In the genomic region with DNA sequence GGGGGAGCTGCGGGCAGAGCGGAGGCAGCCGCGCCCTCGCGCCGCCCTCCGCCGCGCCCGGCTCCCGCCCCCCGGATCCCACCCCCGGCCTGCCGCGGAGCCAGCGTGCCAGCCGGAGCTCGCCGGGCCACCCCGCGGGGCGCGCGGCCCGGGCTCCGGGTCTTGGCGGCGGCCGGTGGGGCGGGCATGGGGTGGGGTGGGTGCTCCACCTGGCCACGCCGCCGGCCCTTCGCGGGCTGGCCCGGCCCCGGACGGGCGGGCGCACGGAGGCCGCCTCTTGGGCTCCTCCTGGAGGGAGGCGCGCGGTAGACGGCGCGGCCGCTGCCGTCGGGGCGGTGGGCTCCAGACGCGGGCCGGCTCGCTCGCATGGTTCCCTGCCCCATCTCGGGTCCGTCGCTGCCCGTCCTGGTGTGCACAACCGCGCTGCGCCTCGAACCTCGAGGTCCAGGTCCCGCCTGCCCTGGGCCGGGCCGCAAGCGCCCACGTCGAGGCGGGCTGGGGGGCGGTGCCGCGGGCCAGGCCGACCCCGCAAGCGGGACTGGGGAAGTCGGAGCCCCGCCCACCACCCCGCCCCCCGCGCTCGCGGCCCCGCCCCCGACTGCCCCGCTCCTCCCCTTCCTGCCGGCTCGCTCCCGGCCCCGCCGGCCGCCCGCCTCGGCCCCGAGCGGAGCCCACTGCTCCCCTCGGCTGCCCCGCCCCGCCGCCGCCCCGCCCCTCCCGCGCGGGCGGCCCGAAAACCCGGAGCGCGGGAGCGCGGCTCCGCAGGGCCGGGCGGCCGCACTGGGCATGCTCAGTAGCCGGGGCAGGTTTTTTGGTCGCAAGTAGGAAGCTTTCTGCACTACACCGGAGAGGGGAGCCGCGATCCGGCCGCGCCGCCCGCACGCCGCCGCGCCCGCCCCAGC, we compare ENCODE assay signal across 8 cellular contexts. TPM values are rescaled to one million over a fixed set of nuclear protein-coding genes. Genes with fewer than 3 reads are reported as not detected.
DNase-seq lines count a peak whose midpoint lies in the region; ATAC-seq and TF ChIP-seq lines count a peak whose summit lies in the region.

A gene with protein sequence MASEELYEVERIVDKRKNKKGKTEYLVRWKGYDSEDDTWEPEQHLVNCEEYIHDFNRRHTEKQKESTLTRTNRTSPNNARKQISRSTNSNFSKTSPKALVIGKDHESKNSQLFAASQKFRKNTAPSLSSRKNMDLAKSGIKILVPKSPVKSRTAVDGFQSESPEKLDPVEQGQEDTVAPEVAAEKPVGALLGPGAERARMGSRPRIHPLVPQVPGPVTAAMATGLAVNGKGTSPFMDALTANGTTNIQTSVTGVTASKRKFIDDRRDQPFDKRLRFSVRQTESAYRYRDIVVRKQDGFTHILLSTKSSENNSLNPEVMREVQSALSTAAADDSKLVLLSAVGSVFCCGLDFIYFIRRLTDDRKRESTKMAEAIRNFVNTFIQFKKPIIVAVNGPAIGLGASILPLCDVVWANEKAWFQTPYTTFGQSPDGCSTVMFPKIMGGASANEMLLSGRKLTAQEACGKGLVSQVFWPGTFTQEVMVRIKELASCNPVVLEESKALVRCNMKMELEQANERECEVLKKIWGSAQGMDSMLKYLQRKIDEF (plus strand): TSS at position 814 of the 902 bp plus-strand sequence. CDS start 380 bp downstream, outside the sequence.

- peak within 1 kb of the TSS; percentile 35 for H3K9ac ChIP-seq in rectal smooth muscle tissue (ENCODE audit: low read length)

- H3K27ac ChIP-seq in right cardiac atrium (ENCODE audit: low read length) (peak within 1 kb of the TSS; percentile 88), rectal smooth muscle tissue (ENCODE audit: low read depth, low read length) (peak within 1 kb of the TSS; percentile 76), uterus (peak within 1 kb of the TSS; percentile 88 to 92)

- intact Hi-C loops in right cardiac atrium (cut with DNase I) (loop anchor here in 3 of 4 donors (5.0 to 10.0 kb wide), 3 partner anchors 129 to 159 kb away; no protein-coding TSS in a partner anchor), uterus (cut with DNase I; ENCODE audit: low total_unique reads) (loop anchor here (10.0 kb wide), 1 partner anchor 129 kb away; no protein-coding TSS in a partner anchor)

- 1% methylated on average over 135 of the region's 135 CpGs for WGBS in right cardiac atrium

- ATAC-seq in HG02885 (IDR thresholded peaks at IDR 0.05; ENCODE audit: poor library complexity, unreplicated experiment) (peak; percentile 72), right cardiac atrium (peak; percentile 92 to 95)

- H3K4me1 ChIP-seq in right cardiac atrium (ENCODE audit: control insufficient read depth, insufficient read depth, low read length) (no peaks in the 10 kb centered on the region), rectal smooth muscle tissue (ENCODE audit: control insufficient read depth, insufficient read depth, low read length) (peaks cover 7% of the 10 kb centered on the region), uterus (no peaks in the 10 kb centered on the region)

- H3K9me3 ChIP-seq in right cardiac atrium (ENCODE audit: control insufficient read depth, low read length) (no peaks in the 10 kb centered on the region), uterus (no peaks in the 10 kb centered on the region)

- H3K27me3 ChIP-seq in right cardiac atrium (ENCODE audit: control insufficient read depth, insufficient read depth) (no peaks in the 10 kb centered on the region), rectal smooth muscle tissue (ENCODE audit: control insufficient read depth, insufficient read depth, low read length) (no peaks in the 10 kb centered on the region), uterus (no peaks in the 10 kb centered on the region)

- peak in 3 of 4 experiments; percentile 16 to 40 (median 38) for TF ChIP-seq CTCF in uterus (IDR thresholded peaks at IDR 0.05)

- TF ChIP-seq POLR2A in GM15510 (IDR thresholded peaks at IDR 0.05; ENCODE audit: borderline replicate concordance, extremely low read depth, insufficient read length): peak; percentile 53
- peak; percentile 26 to 65 for TF ChIP-seq POLR2A in uterus (IDR thresholded peaks at IDR 0.05)

- DNase-seq in NCI-H1694 treated with DMSO at 0.1 percent for 48 hours (lab: John Stamatoyannopoulos, UW) (peak; percentile 42), T-helper 2 cell (peak; percentile 82 to 93 (median 83)), anterior cingulate cortex (lab: John Stamatoyannopoulos, UW) (peak in 56 of 58 donors; percentile 17 to 85 (median 74)), right cardiac atrium (peak; percentile 89 to 96 (median 95)), uterus (peak; percentile 84 to 89)

- H3K4me3 ChIP-seq in right cardiac atrium (ENCODE audit: low read length): peak within 1 kb of the TSS; percentile 100
- H3K4me3 ChIP-seq in rectal smooth muscle tissue (ENCODE audit: low read length): peak within 1 kb of the TSS; percentile 72
- peak within 1 kb of the TSS; percentile 82 to 89 for H3K4me3 ChIP-seq in uterus

- H3K36me3 ChIP-seq in rectal smooth muscle tissue (ENCODE audit: control insufficient read depth, insufficient read depth, low read length) (no peaks in the 10 kb centered on the region), uterus (no peaks in the 10 kb centered on the region)

RNA-seq across cellular contexts. Expression of the gene that starts here (rescaled TPM):
- total RNA-seq in right cardiac atrium (10 to 100 TPM; 33.5 to 42.0 (median 36.1) TPM), uterus (100 to 1,000 TPM in 1 of 4 donors, 10 to 100 TPM in 3; 24.1 to 118 (median 42.3) TPM)
- polyA plus RNA-seq in right cardiac atrium: 6.0 TPM

Comparison
In these comparisons a context has a peak if more than half of its experiments do, and no peak if none do; other contexts are left out.
1. Peak in every context shown above with its lines: DNase-seq, ATAC-seq, H3K4me3 ChIP-seq and H3K27ac ChIP-seq.
2. DNase-seq: peak in every context shown above with its lines; median percentile 95 in right cardiac atrium; 86 in uterus; 83 in T-helper 2 cell; 74 in anterior cingulate cortex; 42 in NCI-H1694 treated with DMSO at 0.1 percent for 48 hours.